In the genomic region with DNA sequence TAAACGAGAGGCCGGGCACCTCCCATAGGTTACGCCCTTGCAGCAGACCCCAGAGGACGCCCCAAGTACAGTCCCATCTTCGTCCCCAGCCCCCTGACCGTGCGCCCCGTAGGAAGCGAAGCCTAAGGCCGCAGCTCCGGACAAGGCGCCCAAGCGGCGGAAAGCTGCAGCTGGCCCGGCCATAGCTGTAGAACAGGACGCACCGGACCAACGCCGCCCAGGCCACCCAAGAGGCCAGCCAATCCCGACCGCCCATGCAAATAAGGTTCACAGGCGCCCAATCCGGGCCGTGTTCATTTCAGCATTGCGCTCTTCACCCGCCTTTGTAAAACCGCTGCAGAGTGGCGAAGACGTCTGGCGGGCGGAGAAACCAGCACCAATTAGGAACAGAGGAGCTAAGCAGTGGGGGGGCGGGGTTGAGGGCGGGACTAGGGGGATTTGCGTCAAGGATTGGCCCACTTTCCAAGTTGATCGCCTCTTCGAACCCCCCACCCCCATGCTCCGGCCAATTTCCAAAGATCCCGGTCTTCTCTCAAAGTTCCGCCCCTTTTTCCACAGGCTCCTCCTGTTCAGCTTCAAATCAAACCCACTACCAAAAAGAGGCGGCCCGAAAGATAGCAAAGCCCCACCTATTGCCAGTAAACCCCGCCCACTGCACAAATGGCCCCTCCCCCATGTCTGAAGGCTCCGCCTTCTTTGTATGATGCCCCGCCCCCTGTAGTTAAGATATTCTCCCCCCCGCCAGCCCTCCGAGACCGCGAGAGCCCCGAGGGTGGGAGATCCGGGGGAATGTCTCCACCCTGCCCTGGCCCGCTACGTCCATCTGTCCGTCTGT, we compare ENCODE assay signal across 8 cellular contexts.
DNase-seq lines count a peak whose midpoint lies in the region; ATAC-seq lines count a peak whose summit lies in the region.

Gene TMEM256 (minus strand): TSS at position 196 of the 835 bp plus-strand sequence. CDS start 13 bp downstream, at position 183.

- DNase-seq in AML-193 (lab: John Stamatoyannopoulos, UW) (peak; percentile 82 to 85), GM19238 (ENCODE audit: insufficient read length, low spot score) (peak; percentile 97), NCI-H524 treated with DMSO at 0.1 percent for 48 hours (lab: John Stamatoyannopoulos, UW) (peak; percentile 66), kidney glomerular epithelial cell (lab: John Stamatoyannopoulos, UW) (peak; percentile 99)
- DNase-seq in activated CD4-positive, alpha-beta T cell treated with anti-CD3 and anti-CD28 coated beads for 4 hours = peak; percentile 94
- DNase-seq in stimulated activated CD4-positive, alpha-beta T cell treated with anti-CD3 and anti-CD28 coated beads, Interleukin-1b, Interleukin-23, amount 100 ng/mL, for 1 hour (ENCODE audit: low read depth in 2 of 2) = peak; percentile 86 to 88

- peak; percentile 88 for ATAC-seq in HG03442 (IDR thresholded peaks at IDR 0.05; ENCODE audit: unreplicated experiment)

- peak within 1 kb of the TSS; percentile 90 for H3K27ac ChIP-seq in cingulate gyrus (ENCODE audit: low read depth, low read length)

Comparison
In these comparisons a context has a peak if more than half of its experiments do, and no peak if none do; other contexts are left out.
1. Peak in every context shown above with its lines: DNase-seq, ATAC-seq and H3K27ac ChIP-seq.